ENCODE assay signal across 8 cellular contexts in the genomic region with DNA sequence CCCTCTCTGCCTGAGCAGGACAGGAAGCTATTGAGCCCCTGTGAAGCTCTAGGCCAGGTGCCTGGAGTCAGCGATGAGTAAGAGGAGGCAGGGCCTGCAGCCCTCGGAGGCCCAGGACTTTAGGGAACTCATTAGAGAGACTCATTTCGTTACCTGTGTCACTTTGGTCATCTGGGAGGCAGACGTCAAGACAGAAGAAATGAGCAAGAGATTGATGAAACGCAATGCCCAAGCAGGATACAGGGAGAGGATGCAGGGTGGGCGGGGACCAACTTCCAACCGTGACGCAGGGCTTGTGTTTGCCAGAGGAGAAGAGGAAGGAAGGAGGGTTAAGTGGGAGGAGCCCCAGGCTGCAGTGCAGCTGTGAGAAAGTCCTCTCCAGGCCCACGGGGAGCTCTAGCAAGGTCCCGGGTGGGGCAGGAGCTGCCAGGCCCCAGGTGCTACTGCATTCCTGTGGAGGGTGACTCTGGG. TPM values are rescaled to one million over a fixed set of nuclear protein-coding genes. Genes with fewer than 3 reads are reported as not detected.
DNase-seq lines count a peak whose midpoint lies in the region; ATAC-seq, FAIRE-seq and TF ChIP-seq lines count a peak whose summit lies in the region.

No MANE protein-coding gene starts in this region.

- CTCF ChIA-PET in Calu3 (lab: Charles Lee) (no interaction called here), SK-N-SH (lab: Yijun Ruan, JAX) (interaction anchor here (1.0 kb wide), 1 partner anchor 53 kb away, joined by 4 read pairs; no protein-coding TSS in a partner anchor)

- H3K4me1 ChIP-seq in SK-N-SH (ENCODE audit: control insufficient read depth in 1 of 2, insufficient read depth in 2 of 2, low read depth in 1 of 2, low read length in 1 of 2) (peaks cover 0 to 3% of the 10 kb centered on the region in 2 experiments; a peak in 1 of 4 replicates), astrocyte (ENCODE audit: insufficient read depth, low read length) (peaks cover 12% of the 10 kb centered on the region)

- peak overlapping the region; percentile 3 for H3K4me3 Mint-ChIP-seq in Calu3 (ENCODE audit: low read depth, unreplicated experiment)
- H3K4me3 Mint-ChIP-seq in astrocyte (ENCODE audit: unreplicated experiment) = no peak overlapping the region

- no peaks in the 10 kb centered on the region for H3K9me3 Mint-ChIP-seq in Calu3 (ENCODE audit: low read depth, unreplicated experiment)
- H3K9me3 Mint-ChIP-seq in astrocyte (ENCODE audit: unreplicated experiment) = no peaks in the 10 kb centered on the region

- peak; percentile 78 for DNase-seq in Calu3
- peak; percentile 29 for DNase-seq in SK-N-SH
- peak; percentile 44 for DNase-seq in astrocyte (ENCODE audit: low read depth)
- peak; percentile 54 for DNase-seq in kidney glomerular epithelial cell (lab: John Stamatoyannopoulos, UW)
- peak; percentile 51 for DNase-seq in stimulated activated naive CD8-positive, alpha-beta T cell treated with anti-CD3 and anti-CD28 coated beads, Interleukin-15, Interleukin-2, amounts not matched to agents 100 U/mL and 50 U/mL, for 24 hours
- no peak for DNase-seq in GM10266 (ENCODE audit: extremely low spot score)
- no peak for DNase-seq in D341Med (ENCODE audit: low spot score)

- TF ChIP-seq RAD21 in SK-N-SH (IDR thresholded peaks at IDR 0.05; ENCODE audit: low read length) = no peak

- H3K27ac ChIP-seq in SK-N-SH (ENCODE audit: low read depth in 2 of 2, low read length in 1 of 2) (no peak overlapping the region), astrocyte (ENCODE audit: low read depth, low read length) (no peak overlapping the region)

- H3K36me3 Mint-ChIP-seq in Calu3 (ENCODE audit: insufficient read depth, unreplicated experiment) (peaks cover 14% of the 10 kb centered on the region), astrocyte (ENCODE audit: low read depth, unreplicated experiment) (no peaks in the 10 kb centered on the region)

- H3K9ac ChIP-seq in SK-N-SH (no peak overlapping the region), astrocyte (ENCODE audit: low read length) (no peak overlapping the region)

- no TSS peak for BruUV-seq in Calu3 (replicated peaks; lab: Mats Ljungman, UMichigan)

- no peaks in the 10 kb centered on the region for H4K20me1 ChIP-seq in SK-N-SH (ENCODE audit: insufficient read depth)
- H4K20me1 ChIP-seq in astrocyte (ENCODE audit: insufficient read depth, low read length) = no peaks in the 10 kb centered on the region

- H2AFZ ChIP-seq in SK-N-SH (ENCODE audit: low read depth) = no peak overlapping the region
- peak overlapping the region; percentile 6 for H2AFZ ChIP-seq in astrocyte (ENCODE audit: low read depth, low read length)

- H3K79me2 ChIP-seq in SK-N-SH (ENCODE audit: insufficient read depth) (no peaks in the 10 kb centered on the region), astrocyte (ENCODE audit: insufficient read depth, low read length) (no peaks in the 10 kb centered on the region)

- H3K4me2 ChIP-seq in SK-N-SH (no peak overlapping the region), astrocyte (ENCODE audit: low read length) (no peak overlapping the region)

- TF ChIP-seq EP300 in SK-N-SH (IDR thresholded peaks at IDR 0.05; ENCODE audit: borderline replicate concordance in 1 of 2, low read depth in 1 of 2, low read length in 1 of 2) = no peak

- H3K27me3 Mint-ChIP-seq in Calu3 (ENCODE audit: unreplicated experiment) (no peaks in the 10 kb centered on the region), astrocyte (ENCODE audit: low read depth, unreplicated experiment) (peaks cover 7% of the 10 kb centered on the region)

- H3K9me3 ChIP-seq in SK-N-SH = no peaks in the 10 kb centered on the region
- H3K9me3 ChIP-seq in astrocyte (ENCODE audit: insufficient read depth, low read depth, low read length) = no peaks in the 10 kb centered on the region

- H3K4me3 ChIP-seq in SK-N-SH (ENCODE audit: low read depth in 2 of 2, low read length in 1 of 2) = no peak overlapping the region
- H3K4me3 ChIP-seq in astrocyte (ENCODE audit: insufficient read depth, low read depth, low read length) = no peak overlapping the region

- peak overlapping the region; percentile 3 for H3K27ac Mint-ChIP-seq in Calu3 (ENCODE audit: unreplicated experiment)
- no peak overlapping the region for H3K27ac Mint-ChIP-seq in astrocyte (ENCODE audit: unreplicated experiment)

- intact Hi-C loops in Calu3 (cut with micrococcal nuclease; ENCODE audit: unreplicated experiment) = no loop called here

- no peaks in the 10 kb centered on the region for H3K9me2 ChIP-seq in SK-N-SH

- H3K4me1 Mint-ChIP-seq in Calu3 (ENCODE audit: low read depth, unreplicated experiment) = peaks cover 29% of the 10 kb centered on the region
- peaks cover 6% of the 10 kb centered on the region for H3K4me1 Mint-ChIP-seq in astrocyte (ENCODE audit: low read depth, unreplicated experiment)

- H3K36me3 ChIP-seq in SK-N-SH (replicated peaks in 1 of 2; ENCODE audit: control insufficient read depth in 1 of 2, insufficient read depth in 2 of 2, low read length in 1 of 2) (no peaks in the 10 kb centered on the region), astrocyte (ENCODE audit: insufficient read depth, low read length) (no peaks in the 10 kb centered on the region)

- ATAC-seq in HG02610 (IDR thresholded peaks at IDR 0.05; ENCODE audit: unreplicated experiment) = peak; percentile 61
- peak; percentile 74 for ATAC-seq in stimulated activated naive CD8-positive, alpha-beta T cell treated with anti-CD3 and anti-CD28 coated beads, Interleukin-15, Interleukin-2, amounts not matched to agents 100 U/mL and 50 U/mL, for 24 hours

- TF ChIP-seq CTCF in Calu3 (IDR thresholded peaks at IDR 0.05; ENCODE audit: unreplicated experiment) = no peak
- TF ChIP-seq CTCF in SK-N-SH (IDR thresholded peaks at IDR 0.05) = no peak
- no peak for TF ChIP-seq CTCF in astrocyte (IDR thresholded peaks at IDR 0.05; ENCODE audit: insufficient read depth, low read depth, low read length)
- no peak for TF ChIP-seq CTCF in GM10266 (IDR thresholded peaks at IDR 0.05; ENCODE audit: control insufficient read depth, insufficient read depth, low read depth, missing control alignments)

- no peaks in the 10 kb centered on the region for H3K27me3 ChIP-seq in SK-N-SH (ENCODE audit: insufficient read depth)
- no peaks in the 10 kb centered on the region for H3K27me3 ChIP-seq in astrocyte (ENCODE audit: insufficient read depth, low read length)

- no peak for FAIRE-seq in astrocyte (lab: Jason Lieb, UNC)

- POLR2A ChIA-PET in SK-N-SH (lab: Yijun Ruan, JAX) = no interaction called here

- 74% methylated on average over 9 of the region's 10 CpGs for WGBS in SK-N-SH (ENCODE audit: low lambda C conversion rate)

- peaks cover 27% of the 10 kb centered on the region for H3F3A ChIP-seq in SK-N-SH (replicated peaks; ENCODE audit: insufficient read depth)

TF ChIP-seq in SK-N-SH, 30 proteins besides CTCF, POLR2A, EP300 and RAD21 (continues in another document):
- TF ChIP-seq, protein P1, sequence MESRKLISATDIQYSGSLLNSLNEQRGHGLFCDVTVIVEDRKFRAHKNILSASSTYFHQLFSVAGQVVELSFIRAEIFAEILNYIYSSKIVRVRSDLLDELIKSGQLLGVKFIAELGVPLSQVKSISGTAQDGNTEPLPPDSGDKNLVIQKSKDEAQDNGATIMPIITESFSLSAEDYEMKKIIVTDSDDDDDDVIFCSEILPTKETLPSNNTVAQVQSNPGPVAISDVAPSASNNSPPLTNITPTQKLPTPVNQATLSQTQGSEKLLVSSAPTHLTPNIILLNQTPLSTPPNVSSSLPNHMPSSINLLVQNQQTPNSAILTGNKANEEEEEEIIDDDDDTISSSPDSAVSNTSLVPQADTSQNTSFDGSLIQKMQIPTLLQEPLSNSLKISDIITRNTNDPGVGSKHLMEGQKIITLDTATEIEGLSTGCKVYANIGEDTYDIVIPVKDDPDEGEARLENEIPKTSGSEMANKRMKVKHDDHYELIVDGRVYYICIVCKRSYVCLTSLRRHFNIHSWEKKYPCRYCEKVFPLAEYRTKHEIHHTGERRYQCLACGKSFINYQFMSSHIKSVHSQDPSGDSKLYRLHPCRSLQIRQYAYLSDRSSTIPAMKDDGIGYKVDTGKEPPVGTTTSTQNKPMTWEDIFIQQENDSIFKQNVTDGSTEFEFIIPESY (IDR thresholded peaks at IDR 0.05; ENCODE audit: borderline replicate concordance, low read depth) = no peak
- TF ChIP-seq TCF12 (IDR thresholded peaks at IDR 0.05) (no peak), POLR2AphosphoS5 (IDR thresholded peaks at IDR 0.05; ENCODE audit: low read depth, low read length) (no peak), FOXJ3 (CRISPR knock-in tag; IDR thresholded peaks at IDR 0.05) (no peak), MXI1 (IDR thresholded peaks at IDR 0.05; ENCODE audit: low read depth, low read length) (no peak), MEF2A (IDR thresholded peaks at IDR 0.05; ENCODE audit: borderline replicate concordance, low read depth) (no peak), SMC3 (IDR thresholded peaks at IDR 0.05; ENCODE audit: low read depth, low read length) (no peak), ELF1 (IDR thresholded peaks at IDR 0.05) (no peak)
- TF ChIP-seq, protein P2, sequence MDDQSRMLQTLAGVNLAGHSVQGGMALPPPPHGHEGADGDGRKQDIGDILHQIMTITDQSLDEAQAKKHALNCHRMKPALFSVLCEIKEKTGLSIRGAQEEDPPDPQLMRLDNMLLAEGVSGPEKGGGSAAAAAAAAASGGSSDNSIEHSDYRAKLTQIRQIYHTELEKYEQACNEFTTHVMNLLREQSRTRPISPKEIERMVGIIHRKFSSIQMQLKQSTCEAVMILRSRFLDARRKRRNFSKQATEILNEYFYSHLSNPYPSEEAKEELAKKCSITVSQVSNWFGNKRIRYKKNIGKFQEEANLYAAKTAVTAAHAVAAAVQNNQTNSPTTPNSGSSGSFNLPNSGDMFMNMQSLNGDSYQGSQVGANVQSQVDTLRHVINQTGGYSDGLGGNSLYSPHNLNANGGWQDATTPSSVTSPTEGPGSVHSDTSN (IDR thresholded peaks at IDR 0.05) = no peak

RNA-seq across cellular contexts. Expression of a gene that starts 26.4 kb away (rescaled TPM):
- total RNA-seq in Calu3 (2022) = 75.4 and 78.3 TPM in 2 replicates
- 55.3 and 64.8 TPM in 2 replicates for polyA plus RNA-seq in SK-N-SH (2012; rRNA removed)
- 39.3 and 56.9 TPM in 2 replicates for polyA plus RNA-seq in SK-N-SH (2012; cell fraction: cytosol; rRNA removed)
- polyA plus RNA-seq in SK-N-SH (2012; cell fraction: nucleus; rRNA removed) = 41.0 and 50.4 TPM in 2 replicates
- 67.2 and 72.7 TPM in 2 replicates for total RNA-seq in astrocyte

Comparison
In these comparisons a context has a peak if more than half of its experiments do, and no peak if none do; other contexts are left out.
1. DNase-seq: peak in Calu3 (single experiment), SK-N-SH (single experiment), astrocyte (single experiment), kidney glomerular epithelial cell (single experiment) and stimulated activated naive CD8-positive, alpha-beta T cell treated with anti-CD3 and anti-CD28 coated beads, Interleukin-15, Interleukin-2, amounts not matched to agents 100 U/mL and 50 U/mL, for 24 hours (single experiment); none in GM10266 (single experiment) and D341Med (single experiment).